ENCODE assay signal across 11 cellular contexts in genomic region chr12:104463371-104463770, GRCh38. TPM values are rescaled to one million over a fixed set of nuclear protein-coding genes. Genes with fewer than 3 reads are reported as not detected.
DNase-seq lines count a peak whose midpoint lies in the region; ATAC-seq, FAIRE-seq and TF ChIP-seq lines count a peak whose summit lies in the region.
"Had no signal": no experiment of that assay in that cellular context is flagged by ENCODE, and none has a peak within 500 bp of the region (broad histone marks: within the 10 kb centered on the region; RNA-seq: fewer than 3 reads in every experiment).

No MANE protein-coding gene starts in this region.

- in situ Hi-C loops in K562 (cut with MboI), result no loop called here

- H3K27me3 Mint-ChIP-seq in activated CD8-positive, alpha-beta memory T cell treated with anti-CD3 and anti-CD28 coated beads, Interleukin-2, amount 10 ng/mL, durations not matched to agents 7 days and 5 days, result no peaks in the 10 kb centered on the region

- H3K9me3 Mint-ChIP-seq in activated CD8-positive, alpha-beta memory T cell treated with anti-CD3 and anti-CD28 coated beads, Interleukin-2, amount 10 ng/mL, durations not matched to agents 7 days and 5 days (ENCODE audit: low read depth), result no peaks in the 10 kb centered on the region

- H3K27me3 ChIP-seq in HL-60 (ENCODE audit: insufficient read depth, poor library complexity, severe bottlenecking), result no peaks in the 10 kb centered on the region
- no peaks in the 10 kb centered on the region for H3K27me3 ChIP-seq in K562 (ENCODE audit: control insufficient read depth in 2 of 2, insufficient read depth in 2 of 2, low read length in 2 of 2)
- no peaks in the 10 kb centered on the region for H3K27me3 ChIP-seq in stomach
- H3K27me3 ChIP-seq: tibial artery had no signal

- TF ChIP-seq CTCF in HL-60 (IDR thresholded peaks at IDR 0.05; ENCODE audit: insufficient read depth, low read length) (no peak), K562 (IDR thresholded peaks at IDR 0.05 in 2 of 3, conservative IDR thresholded peaks at IDR 0.05 in 1 of 3; ENCODE audit: insufficient read depth in 2 of 3, low read depth in 1 of 3, low read length in 3 of 3) (no peak), stomach (IDR thresholded peaks at IDR 0.05) (no peak)

- H3K4me3 ChIP-seq in HL-60 (replicated peaks; ENCODE audit: insufficient read depth, low read length) (no peak overlapping the region), K562 (no peak overlapping the region), stomach (no peak overlapping the region)
- H3K4me3 ChIP-seq: tibial artery had no signal

- ATAC-seq in activated CD8-positive, alpha-beta memory T cell treated with anti-CD3 and anti-CD28 coated beads, Interleukin-2, amount 10 ng/mL, durations not matched to agents 7 days and 5 days, result peak; percentile 8
- ATAC-seq in K562 (no peak), GM18868 (IDR thresholded peaks at IDR 0.05; ENCODE audit: unreplicated experiment) (no peak)

- intact Hi-C loops in K562 (cut with micrococcal nuclease) (no loop called here), stomach (cut with DNase I; ENCODE audit: low total_unique reads) (no loop called here)

- TF ChIP-seq RAD21 in K562 (CRISPR knock-in tag; conservative IDR thresholded peaks at IDR 0.05 in 1 of 2, IDR thresholded peaks at IDR 0.05 in 1 of 2), result 0 out of 4 replicates have a peak, but pooled peaks of 1 of the 2 experiments have one; percentile 4

- H4K20me1 ChIP-seq in K562 (replicated peaks; ENCODE audit: control insufficient read depth, insufficient read depth, low read length), result no peaks in the 10 kb centered on the region

- peak overlapping the region; percentile 92 for H3K27ac Mint-ChIP-seq in activated CD8-positive, alpha-beta memory T cell treated with anti-CD3 and anti-CD28 coated beads, Interleukin-2, amount 10 ng/mL, durations not matched to agents 7 days and 5 days

- H3K4me2 ChIP-seq in K562 (ENCODE audit: insufficient read depth, low read length), result peak overlapping the region; percentile 6; the same call in 1 of the 2 replicates

- 58% methylated on average over 1 of the region's 1 CpG for WGBS in K562 (ENCODE audit: insufficient coverage, low coverage, missing lambda C conversion rate)
- 76 to 98% (median 88%) methylated on average over 1 of the region's 1 CpG for WGBS in stomach, 5 donors

- POLR2A ChIA-PET in K562 (lab: Yijun Ruan, JAX), result interaction anchor here (1.0 kb wide), 1 partner anchor 10 kb away, joined by 3 read pairs; no protein-coding TSS in a partner anchor

- TF ChIP-seq EP300 in K562 (IDR thresholded peaks at IDR 0.05; ENCODE audit: low read length), result no peak
- TF ChIP-seq EP300 in stomach (IDR thresholded peaks at IDR 0.05), result no peak

- no peaks in the 10 kb centered on the region for H3K9me1 ChIP-seq in K562 (ENCODE audit: control insufficient read depth, insufficient read depth, low read length)

- H3K27ac ChIP-seq in HL-60 (replicated peaks) (peak overlapping the region; percentile 63), K562 (ENCODE audit: extremely low read depth, low read depth, low read length) (peak overlapping the region; percentile 76), stomach (peak overlapping the region in 4 of 5 donors; percentile 9 to 74 (median 52))

- TF ChIP-seq POLR2A in K562 (conservative IDR thresholded peaks at IDR 0.05) (no peak), stomach (IDR thresholded peaks at IDR 0.05) (no peak)

- no peak for FAIRE-seq in K562 (lab: Jason Lieb, UNC)

- H3K9me3 ChIP-seq in K562 (replicated peaks; ENCODE audit: control insufficient read depth, insufficient read depth, low read depth, low read length) (no peaks in the 10 kb centered on the region), stomach (no peaks in the 10 kb centered on the region)
- H3K9me3 ChIP-seq: tibial artery had no signal

- H3K36me3 Mint-ChIP-seq in activated CD8-positive, alpha-beta memory T cell treated with anti-CD3 and anti-CD28 coated beads, Interleukin-2, amount 10 ng/mL, durations not matched to agents 7 days and 5 days, result peaks cover 61% of the 10 kb centered on the region

- H3K4me1 ChIP-seq in K562 (replicated peaks in 1 of 2; ENCODE audit: control insufficient read depth in 2 of 2, insufficient read depth in 2 of 2, low read length in 2 of 2) (peaks cover 39 to 78% of the 10 kb centered on the region in 2 experiments), stomach (peaks cover 18 to 81% (median 50%) of the 10 kb centered on the region in 4 donors)

- H3K9ac ChIP-seq in K562 (ENCODE audit: insufficient read depth in 1 of 2, low read depth in 2 of 2, low read length in 2 of 2), result peak overlapping the region; percentile 29 to 39; a peak in 3 of 4 replicates

- peak overlapping the region; percentile 73 for H3K4me3 Mint-ChIP-seq in activated CD8-positive, alpha-beta memory T cell treated with anti-CD3 and anti-CD28 coated beads, Interleukin-2, amount 10 ng/mL, durations not matched to agents 7 days and 5 days

- H3K36me3 ChIP-seq in K562 (ENCODE audit: control insufficient read depth, insufficient read depth, low read length) (peaks cover 10% of the 10 kb centered on the region; the same call in 2 of the 3 replicates), stomach (no peaks in the 10 kb centered on the region)
- H3K36me3 ChIP-seq: tibial artery had no signal

- peaks cover 98% of the 10 kb centered on the region for H3K79me2 ChIP-seq in K562 (ENCODE audit: control insufficient read depth, insufficient read depth, low read length)

- H3K4me1 Mint-ChIP-seq in activated CD8-positive, alpha-beta memory T cell treated with anti-CD3 and anti-CD28 coated beads, Interleukin-2, amount 10 ng/mL, durations not matched to agents 7 days and 5 days, result peaks cover 74% of the 10 kb centered on the region

- CTCF ChIA-PET in activated CD8-positive, alpha-beta memory T cell treated with anti-CD3 and anti-CD28 coated beads, Interleukin-2, amount 10 ng/mL, durations not matched to agents 7 days and 5 days (lab: Charles Lee), result interaction anchor here (1.0 to 1.6 kb wide), 3 partner anchors 12 to 224 kb away, joined by 3 to 5 read pairs (median 3); no protein-coding TSS in a partner anchor
- CTCF ChIA-PET in K562 (lab: Yijun Ruan, JAX; ENCODE audit: low intra/inter-chr PET ratio), result no interaction called here

- DNase-seq in activated CD8-positive, alpha-beta memory T cell treated with anti-CD3 and anti-CD28 coated beads, Interleukin-2, amount 10 ng/mL, durations not matched to agents 7 days and 5 days, result no peak
- no peak for DNase-seq in activated CD8-positive, alpha-beta memory T cell treated with anti-CD3 and anti-CD28 coated beads for 24 hours
- DNase-seq in HL-60 (ENCODE audit: low read depth in 1 of 2, low spot score in 1 of 2) (no peak), K562 (ENCODE audit: extremely low read depth in 1 of 4, low spot score in 3 of 4) (no peak), stomach (no peak), NCI-H524 (lab: John Stamatoyannopoulos, UW) (no peak), NCI-H128 (lab: John Stamatoyannopoulos, UW; ENCODE audit: unreplicated experiment) (no peak)
- DNase-seq: Karpas-422, nucleus accumbens, tibial artery had no signal

- H2AFZ ChIP-seq in K562 (ENCODE audit: low read depth, low read length), result no peak overlapping the region

- BruUV-seq in K562 (replicated peaks; lab: Mats Ljungman, UMichigan), result no TSS peak

TF ChIP-seq in K562, 482 proteins besides CTCF, POLR2A, EP300 and RAD21 (continues in another document):
- TF ChIP-seq, protein P1, sequence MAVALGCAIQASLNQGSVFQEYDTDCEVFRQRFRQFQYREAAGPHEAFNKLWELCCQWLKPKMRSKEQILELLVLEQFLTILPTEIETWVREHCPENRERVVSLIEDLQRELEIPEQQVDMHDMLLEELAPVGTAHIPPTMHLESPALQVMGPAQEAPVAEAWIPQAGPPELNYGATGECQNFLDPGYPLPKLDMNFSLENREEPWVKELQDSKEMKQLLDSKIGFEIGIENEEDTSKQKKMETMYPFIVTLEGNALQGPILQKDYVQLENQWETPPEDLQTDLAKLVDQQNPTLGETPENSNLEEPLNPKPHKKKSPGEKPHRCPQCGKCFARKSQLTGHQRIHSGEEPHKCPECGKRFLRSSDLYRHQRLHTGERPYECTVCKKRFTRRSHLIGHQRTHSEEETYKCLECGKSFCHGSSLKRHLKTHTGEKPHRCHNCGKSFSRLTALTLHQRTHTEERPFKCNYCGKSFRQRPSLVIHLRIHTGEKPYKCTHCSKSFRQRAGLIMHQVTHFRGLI (CRISPR knock-in tag; IDR thresholded peaks at IDR 0.05), result no peak
- TF ChIP-seq HNRNPK (IDR thresholded peaks at IDR 0.05; ENCODE audit: low read depth, low read length, poor library complexity, severe bottlenecking), result no peak
- TF ChIP-seq ZNF175 (CRISPR knock-in tag; IDR thresholded peaks at IDR 0.05; ENCODE audit: low read depth), result no peak
- TF ChIP-seq EP400 (IDR thresholded peaks at IDR 0.05), result no peak
- TF ChIP-seq NFIX (CRISPR knock-in tag; IDR thresholded peaks at IDR 0.05; ENCODE audit: low read depth), result no peak
- TF ChIP-seq CHD1 (IDR thresholded peaks at IDR 0.05; ENCODE audit: low read length), result no peak
- TF ChIP-seq ZNF696 (CRISPR knock-in tag; conservative IDR thresholded peaks at IDR 0.05), result no peak
- no peak for TF ChIP-seq NR4A1 (CRISPR knock-in tag; IDR thresholded peaks at IDR 0.05)
- TF ChIP-seq NR4A1 (tag; IDR thresholded peaks at IDR 0.05), result no peak
- TF ChIP-seq GABPB2 (CRISPR knock-in tag; conservative IDR thresholded peaks at IDR 0.05), result no peak

RNA-seq across cellular contexts. Expression of gene CHST11, which starts 6.6 kb away (rescaled TPM):
- 100 to 1,000 TPM; 123 to 141 TPM for total RNA-seq in activated CD8-positive, alpha-beta memory T cell treated with anti-CD3 and anti-CD28 coated beads, Interleukin-2, amount 10 ng/mL, durations not matched to agents 7 days and 5 days
- 38.5 and 49.7 TPM in 2 replicates for total RNA-seq in K562 (2011; cell fraction: chromatin; rRNA removed; ENCODE audit: low replicate concordance)
- total RNA-seq in K562 (2011; cell fraction: nucleolus; rRNA removed), result 28.7 and 33.4 TPM in 2 replicates
- 34.9 and 47.6 TPM in 2 replicates for total RNA-seq in K562 (2011; cell fraction: nucleoplasm; rRNA removed)
- total RNA-seq in K562 (2014; rRNA removed), result 34.3 and 37.2 TPM in 2 replicates
- total RNA-seq in K562 (2014; rRNA removed; fragmentation: Illumina TruSeq; extraction: Trizol), result 12.7 and 12.9 TPM in 2 replicates
- total RNA-seq in K562 (2015; rRNA removed; fragmentation: Illumina TruSeq; extraction: Trizol), result 15.5 and 15.6 TPM in 2 replicates
- 38.7 and 39.0 TPM in 2 replicates for total RNA-seq in K562 (2021)
- polyA plus RNA-seq in K562 (2011; rRNA removed), result 15.0 and 18.9 TPM in 2 replicates
- polyA plus RNA-seq in K562 (2011; cell fraction: cytosol; rRNA removed), result 32.2 and 49.4 TPM in 2 replicates
- polyA plus RNA-seq in K562 (2011; cell fraction: nucleus; rRNA removed), result 13.4 and 22.2 TPM in 2 replicates
- polyA plus RNA-seq in K562 (2012), result 17.7 and 39.4 TPM in 2 replicates
- 16.4 and 18.9 TPM in 2 replicates for polyA plus RNA-seq in K562 (2014; fragmentation: Illumina TruSeq; extraction: Trizol)
- 1 to 10 TPM; 2.3 to 2.9 TPM for polyA plus RNA-seq in K562 (2014; fragmentation: Nextera tagmentation; extraction: Ambion mirVana)
- polyA plus RNA-seq in K562 (2014; rRNA removed), result 13.2 and 15.2 TPM in 2 replicates
- polyA minus RNA-seq in K562 (2011; rRNA and poly(A)+ RNA removed), result 17.8 and 21.7 TPM in 2 replicates
- 15.0 and 18.8 TPM in 2 replicates for polyA minus RNA-seq in K562 (2011; cell fraction: cytosol; rRNA and poly(A)+ RNA removed)
- polyA minus RNA-seq in K562 (2011; cell fraction: nucleus; rRNA and poly(A)+ RNA removed), result 16.9 and 17.0 TPM in 2 replicates
- 100 to 1,000 TPM in 1 of 5 donors, 10 to 100 TPM in 3, 1 to 10 TPM in 1; 9.7 to 192 (median 30.1) TPM for total RNA-seq in stomach
- 1 to 10 TPM; 2.3 to 5.5 (median 3.1) TPM for polyA plus RNA-seq in stomach
